1 cellular context compared by ENCODE assay signal in genomic region chr2:235924675-235925063, GRCh38.
A peak's percentile ranks its signal among the peaks of the same experiment; 100 is the strongest.
TF ChIP-seq lines count a peak whose summit lies in the region.

No MANE protein-coding gene starts in this region.

TF ChIP-seq in HepG2, 621 proteins besides CTCF, POLR2A, EP300 and RAD21 (continued from another document):
- TF ChIP-seq ZNF276 (CRISPR knock-in tag; IDR thresholded peaks at IDR 0.05; ENCODE audit: low read depth): peak; percentile 91
- TF ChIP-seq ZNF230 (CRISPR knock-in tag; IDR thresholded peaks at IDR 0.05): peak; percentile 83; the same call in 1 of the 2 replicates
- no peak for TF ChIP-seq ZNF777 (CRISPR knock-in tag; IDR thresholded peaks at IDR 0.05)
